ENCODE assay signal across 24 cellular contexts in the genomic region with DNA sequence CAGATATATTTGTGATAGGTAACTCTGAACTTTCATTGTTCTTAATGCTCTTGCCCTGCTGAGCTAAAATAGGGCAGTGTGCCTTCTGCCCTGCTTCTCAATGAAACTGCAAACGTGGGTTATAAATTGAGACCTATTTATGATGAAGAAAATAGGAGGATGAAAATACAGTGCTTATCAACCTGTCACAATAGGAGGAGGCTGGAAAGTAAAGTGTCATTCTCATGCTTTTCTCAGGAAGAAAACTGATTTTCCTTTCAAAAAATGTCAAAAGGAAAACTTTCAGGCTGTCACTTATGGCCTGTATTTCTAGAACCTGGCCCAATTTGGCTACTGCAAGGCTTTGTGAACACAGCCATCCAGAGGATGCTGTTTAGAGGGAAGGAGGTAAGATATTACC.
"Had no signal": no experiment of that assay in that cellular context is flagged by ENCODE, and none has a peak within 500 bp of the region (broad histone marks: within the 10 kb centered on the region; RNA-seq: fewer than 3 reads in every experiment).

No MANE protein-coding gene starts in this region.

- H3K27ac ChIP-seq: stomach, suprapubic skin, testis, thoracic aorta, thyroid gland, tibial artery, tibial nerve, transverse colon, upper lobe of left lung, upper lobe of right lung, uterus, vagina had no signal

- H3K27me3 ChIP-seq: stomach, suprapubic skin, testis, thyroid gland, tibial artery, tibial nerve, transverse colon, upper lobe of left lung, upper lobe of right lung, uterus, vagina had no signal

- H3K4me3 ChIP-seq: stomach, suprapubic skin, testis, thoracic aorta, thyroid gland, tibial artery, tibial nerve, transverse colon, upper lobe of left lung, upper lobe of right lung, uterus, vagina had no signal

- DNase-seq: stimulated activated CD4-positive, alpha-beta T cell treated with anti-CD3 and anti-CD28 coated beads, Interleukin-2, amount 100 ng/mL, for 48 hours; stimulated activated CD4-positive, alpha-beta T cell treated with anti-CD3 and anti-CD28 coated beads, Interleukin-4, amount 100 ng/mL, for 1 hour; stimulated activated CD4-positive, alpha-beta T cell treated with anti-CD3 and anti-CD28 coated beads, Interleukin-4, amount 100 ng/mL, for 24 hours; stimulated activated CD4-positive, alpha-beta T cell treated with anti-CD3 and anti-CD28 coated beads, Interleukin-4, amount 100 ng/mL, for 4 hours; stimulated activated CD8-positive, alpha-beta memory T cell treated with anti-CD3 and anti-CD28 coated beads, Interleukin-4, amount 100 ng/mL, for 48 hours; stimulated activated naive B cell treated with anti-CD40 and anti-IgM and Interleukin-4, amounts not matched to agents 10 μg/mL and 1 μg/mL and 100 μg/mL, for 72 hours; stimulated activated naive CD4-positive, alpha-beta T cell; stimulated activated naive CD4-positive, alpha-beta T cell treated with Interleukin-2 at 50 U/mL for 16 hours; stimulated activated naive CD8-positive, alpha-beta T cell treated with anti-CD3 and anti-CD28 coated beads, Interleukin-15, amount 100 ng/mL, for 72 hours; stimulated activated naive CD8-positive, alpha-beta T cell treated with anti-CD3 and anti-CD28 coated beads, Interleukin-15, Interleukin-2, amounts not matched to agents 100 U/mL and 50 U/mL, for 24 hours; stomach; substantia nigra; testis; thyroid gland; tibial artery; transverse colon; trophoblast cell; upper lobe of left lung; upper lobe of right lung; uterus had no signal

- H3K9me3 ChIP-seq: suprapubic skin, testis, thoracic aorta, thyroid gland, tibial artery, tibial nerve, transverse colon, upper lobe of left lung, upper lobe of right lung, uterus, vagina had no signal

- H3K36me3 ChIP-seq: stomach, suprapubic skin, thoracic aorta, thyroid gland, tibial artery, tibial nerve, transverse colon, upper lobe of left lung, upper lobe of right lung, uterus, vagina had no signal
